Comparison of ENCODE assay signal across 14 cellular contexts in the genomic region with DNA sequence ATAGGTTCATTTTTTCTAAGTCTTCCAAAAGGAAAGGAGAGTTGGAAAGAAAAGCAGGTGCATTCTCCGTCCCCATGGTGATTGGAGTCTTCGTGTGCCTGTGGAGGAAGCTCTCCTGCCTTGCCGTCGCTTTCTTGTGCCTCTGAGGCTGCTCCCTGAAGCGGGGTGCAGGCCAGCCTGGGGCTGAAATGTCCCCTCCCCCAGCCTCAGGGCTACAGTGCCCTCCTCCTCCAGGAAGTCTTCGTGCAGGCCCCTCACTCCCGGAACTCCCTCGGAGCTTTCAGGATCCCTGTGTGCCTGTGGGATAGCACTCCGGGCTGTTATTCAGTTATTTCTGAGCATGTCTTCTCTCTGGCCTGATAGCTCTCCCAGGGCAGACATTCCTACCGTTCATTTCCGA.
A peak's percentile ranks its signal among the peaks of the same experiment; 100 is the strongest.
DNase-seq lines count a peak whose midpoint lies in the region; ATAC-seq and TF ChIP-seq lines count a peak whose summit lies in the region.
"Had no signal": no experiment of that assay in that cellular context is flagged by ENCODE, and none has a peak within 500 bp of the region (broad histone marks: within the 10 kb centered on the region; RNA-seq: fewer than 3 reads in every experiment).

No MANE protein-coding gene starts in this region.

- POLR2A ChIA-PET in WTC11 (lab: Charles Lee), result no interaction called here
- POLR2A ChIA-PET in CD8-positive, alpha-beta memory T cell (lab: Charles Lee), result no interaction called here

- H3K27me3 ChIP-seq in H7 (ENCODE audit: control insufficient read depth, insufficient read depth, low read length), result no peaks in the 10 kb centered on the region
- H3K27me3 ChIP-seq in CD8-positive, alpha-beta memory T cell (ENCODE audit: insufficient read depth, low read length, poor library complexity, severe bottlenecking), result no peaks in the 10 kb centered on the region

- no peak overlapping the region for H3K4me3 ChIP-seq in H7 (ENCODE audit: insufficient read depth, low read depth, low read length)
- no peak overlapping the region for H3K4me3 ChIP-seq in CD8-positive, alpha-beta memory T cell (ENCODE audit: low read length)
- H3K4me3 ChIP-seq: GM12878 had no signal

- H3K9me3 ChIP-seq in CD8-positive, alpha-beta memory T cell (ENCODE audit: low read length), result no peaks in the 10 kb centered on the region

- H3K4me1 Mint-ChIP-seq in WTC11 (peaks cover 29% of the 10 kb centered on the region), nephron progenitor cell (peaks cover 30% of the 10 kb centered on the region)
- H3K4me1 Mint-ChIP-seq in stimulated activated naive B cell treated with anti-CD40 and anti-IgM and Interleukin-4, amounts not matched to agents 10 μg/mL and 1 μg/mL and 100 μg/mL, for 72 hours, result no peaks in the 10 kb centered on the region
- H3K4me1 Mint-ChIP-seq in CD8-positive, alpha-beta memory T cell, result peaks cover 5 to 8% (median 5%) of the 10 kb centered on the region in 3 donors
- H3K4me1 Mint-ChIP-seq: B cell had no signal

- H3K27ac Mint-ChIP-seq in WTC11 (no peak overlapping the region), nephron progenitor cell (peak overlapping the region; percentile 83)
- H3K27ac Mint-ChIP-seq in stimulated activated naive B cell treated with anti-CD40 and anti-IgM and Interleukin-4, amounts not matched to agents 10 μg/mL and 1 μg/mL and 100 μg/mL, for 72 hours, result no peak overlapping the region
- no peak overlapping the region for H3K27ac Mint-ChIP-seq in CD8-positive, alpha-beta memory T cell
- H3K27ac Mint-ChIP-seq: B cell; CD4-positive, alpha-beta T cell had no signal

- DNase-seq in H7 (peak; percentile 63), WTC11 (ENCODE audit: low spot score) (peak; percentile 58), iPS DF 19.7 (ENCODE audit: low read depth, low spot score) (peak; percentile 48), nephron progenitor cell (no peak), islet precursor cell (no peak), NCI-H774 (lab: John Stamatoyannopoulos, UW) (no peak)
- DNase-seq in stimulated activated naive B cell treated with anti-CD40 and anti-IgM and Interleukin-4, amounts not matched to agents 10 μg/mL and 1 μg/mL and 100 μg/mL, for 72 hours, result no peak
- DNase-seq in CD8-positive, alpha-beta memory T cell, result no peak
- DNase-seq: C1 segment of cervical spinal cord; CD4-positive, alpha-beta T cell; DMS79 had no signal

- TF ChIP-seq CTCF in WTC11 (IDR thresholded peaks at IDR 0.05), result no peak
- TF ChIP-seq CTCF in nephron progenitor cell (IDR thresholded peaks at IDR 0.05), result no peak

- peak overlapping the region; percentile 38 for H3K4me3 Mint-ChIP-seq in WTC11
- no peak overlapping the region for H3K4me3 Mint-ChIP-seq in nephron progenitor cell
- no peak overlapping the region for H3K4me3 Mint-ChIP-seq in stimulated activated naive B cell treated with anti-CD40 and anti-IgM and Interleukin-4, amounts not matched to agents 10 μg/mL and 1 μg/mL and 100 μg/mL, for 72 hours
- no peak overlapping the region for H3K4me3 Mint-ChIP-seq in CD8-positive, alpha-beta memory T cell
- H3K4me3 Mint-ChIP-seq: B cell; CD4-positive, alpha-beta T cell had no signal

- H3K36me3 Mint-ChIP-seq in WTC11 (no peaks in the 10 kb centered on the region; the same call in 1 of the 2 replicates), nephron progenitor cell (ENCODE audit: low read depth) (no peaks in the 10 kb centered on the region)
- H3K36me3 Mint-ChIP-seq in stimulated activated naive B cell treated with anti-CD40 and anti-IgM and Interleukin-4, amounts not matched to agents 10 μg/mL and 1 μg/mL and 100 μg/mL, for 72 hours, result no peaks in the 10 kb centered on the region
- H3K36me3 Mint-ChIP-seq in CD8-positive, alpha-beta memory T cell, result no peaks in the 10 kb centered on the region

- ATAC-seq in WTC11, result peak; percentile 97
- no peak for ATAC-seq in stimulated activated naive B cell treated with anti-CD40 and anti-IgM and Interleukin-4, amounts not matched to agents 10 μg/mL and 1 μg/mL and 100 μg/mL, for 72 hours (replicated peaks)
- ATAC-seq: GM12878 had no signal

- CTCF ChIA-PET in WTC11 (lab: Charles Lee), result interaction anchor here (0.7 to 1.3 kb wide), 2 partner anchors 26 to 67 kb away, joined by 3 read pairs; no protein-coding TSS in a partner anchor
- CTCF ChIA-PET in CD8-positive, alpha-beta memory T cell (lab: Charles Lee), result no interaction called here

- H3K36me3 ChIP-seq in H7 (replicated peaks; ENCODE audit: control insufficient read depth, insufficient read depth, low read length), result no peaks in the 10 kb centered on the region
- H3K36me3 ChIP-seq in CD8-positive, alpha-beta memory T cell (ENCODE audit: insufficient read depth, low read length), result no peaks in the 10 kb centered on the region

- peaks cover 9% of the 10 kb centered on the region for H3K9me3 Mint-ChIP-seq in WTC11
- peaks cover 4% of the 10 kb centered on the region for H3K9me3 Mint-ChIP-seq in nephron progenitor cell
- H3K9me3 Mint-ChIP-seq in stimulated activated naive B cell treated with anti-CD40 and anti-IgM and Interleukin-4, amounts not matched to agents 10 μg/mL and 1 μg/mL and 100 μg/mL, for 72 hours, result peaks cover 0 to 3% of the 10 kb centered on the region in 2 donors
- no peaks in the 10 kb centered on the region for H3K9me3 Mint-ChIP-seq in CD8-positive, alpha-beta memory T cell
- H3K9me3 Mint-ChIP-seq: CD4-positive, alpha-beta T cell had no signal

- H3K27me3 Mint-ChIP-seq in WTC11 (ENCODE audit: low read depth) (peaks cover 3% of the 10 kb centered on the region; the same call in 1 of the 2 replicates), nephron progenitor cell (ENCODE audit: low read depth, poor library complexity) (peaks cover 23% of the 10 kb centered on the region)
- H3K27me3 Mint-ChIP-seq in stimulated activated naive B cell treated with anti-CD40 and anti-IgM and Interleukin-4, amounts not matched to agents 10 μg/mL and 1 μg/mL and 100 μg/mL, for 72 hours, result peaks cover 0 to 4% of the 10 kb centered on the region in 2 donors
- peaks cover 0 to 2% of the 10 kb centered on the region in 2 donors for H3K27me3 Mint-ChIP-seq in CD8-positive, alpha-beta memory T cell
- H3K27me3 Mint-ChIP-seq: B cell; CD4-positive, alpha-beta T cell had no signal

- H3K4me1 ChIP-seq in CD8-positive, alpha-beta memory T cell (ENCODE audit: insufficient read depth, low read length), result no peaks in the 10 kb centered on the region

- no peak overlapping the region for H3K27ac ChIP-seq in CD8-positive, alpha-beta memory T cell (ENCODE audit: low read depth, low read length)
- H3K27ac ChIP-seq: HL-60 had no signal

TF ChIP-seq in WTC11, 78 proteins besides CTCF, POLR2A, EP300 and RAD21 (continues in another document):
- TF ChIP-seq ZNF512 (CRISPR knock-in tag; IDR thresholded peaks at IDR 0.05; ENCODE audit: borderline replicate concordance), result peak; percentile 55; the same call in 1 of the 2 replicates
- TF ChIP-seq, protein P1, sequence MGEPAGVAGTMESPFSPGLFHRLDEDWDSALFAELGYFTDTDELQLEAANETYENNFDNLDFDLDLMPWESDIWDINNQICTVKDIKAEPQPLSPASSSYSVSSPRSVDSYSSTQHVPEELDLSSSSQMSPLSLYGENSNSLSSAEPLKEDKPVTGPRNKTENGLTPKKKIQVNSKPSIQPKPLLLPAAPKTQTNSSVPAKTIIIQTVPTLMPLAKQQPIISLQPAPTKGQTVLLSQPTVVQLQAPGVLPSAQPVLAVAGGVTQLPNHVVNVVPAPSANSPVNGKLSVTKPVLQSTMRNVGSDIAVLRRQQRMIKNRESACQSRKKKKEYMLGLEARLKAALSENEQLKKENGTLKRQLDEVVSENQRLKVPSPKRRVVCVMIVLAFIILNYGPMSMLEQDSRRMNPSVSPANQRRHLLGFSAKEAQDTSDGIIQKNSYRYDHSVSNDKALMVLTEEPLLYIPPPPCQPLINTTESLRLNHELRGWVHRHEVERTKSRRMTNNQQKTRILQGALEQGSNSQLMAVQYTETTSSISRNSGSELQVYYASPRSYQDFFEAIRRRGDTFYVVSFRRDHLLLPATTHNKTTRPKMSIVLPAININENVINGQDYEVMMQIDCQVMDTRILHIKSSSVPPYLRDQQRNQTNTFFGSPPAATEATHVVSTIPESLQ (CRISPR knock-in tag; IDR thresholded peaks at IDR 0.05), result no peak
- 0 out of 2 replicates have a peak, but pooled peaks have one; percentile 12 for TF ChIP-seq TP53 (CRISPR knock-in tag; IDR thresholded peaks at IDR 0.05)
- TF ChIP-seq, protein P2, sequence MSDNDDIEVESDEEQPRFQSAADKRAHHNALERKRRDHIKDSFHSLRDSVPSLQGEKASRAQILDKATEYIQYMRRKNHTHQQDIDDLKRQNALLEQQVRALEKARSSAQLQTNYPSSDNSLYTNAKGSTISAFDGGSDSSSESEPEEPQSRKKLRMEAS (CRISPR knock-in tag; IDR thresholded peaks at IDR 0.05), result peak; percentile 38; the same call in 1 of the 2 replicates
- 0 out of 2 replicates have a peak, but pooled peaks have one; percentile 32 for TF ChIP-seq KAT7 (CRISPR knock-in tag; IDR thresholded peaks at IDR 0.05; ENCODE audit: borderline replicate concordance)
- TF ChIP-seq TCF7 (CRISPR knock-in tag; IDR thresholded peaks at IDR 0.05; ENCODE audit: low read depth), result no peak

Comparison
In these comparisons a context has a peak if more than half of its experiments do, and no peak if none do; other contexts are left out.
1. DNase-seq: peak in H7 (single experiment), WTC11 (single experiment) and iPS DF 19.7 (single experiment); none in nephron progenitor cell (single experiment), stimulated activated naive B cell treated with anti-CD40 and anti-IgM and Interleukin-4, amounts not matched to agents 10 μg/mL and 1 μg/mL and 100 μg/mL, for 72 hours (single experiment), CD8-positive, alpha-beta memory T cell (0 of 5), islet precursor cell (single experiment) and NCI-H774 (single experiment).